8 cellular contexts compared by ENCODE assay signal in the genomic region with DNA sequence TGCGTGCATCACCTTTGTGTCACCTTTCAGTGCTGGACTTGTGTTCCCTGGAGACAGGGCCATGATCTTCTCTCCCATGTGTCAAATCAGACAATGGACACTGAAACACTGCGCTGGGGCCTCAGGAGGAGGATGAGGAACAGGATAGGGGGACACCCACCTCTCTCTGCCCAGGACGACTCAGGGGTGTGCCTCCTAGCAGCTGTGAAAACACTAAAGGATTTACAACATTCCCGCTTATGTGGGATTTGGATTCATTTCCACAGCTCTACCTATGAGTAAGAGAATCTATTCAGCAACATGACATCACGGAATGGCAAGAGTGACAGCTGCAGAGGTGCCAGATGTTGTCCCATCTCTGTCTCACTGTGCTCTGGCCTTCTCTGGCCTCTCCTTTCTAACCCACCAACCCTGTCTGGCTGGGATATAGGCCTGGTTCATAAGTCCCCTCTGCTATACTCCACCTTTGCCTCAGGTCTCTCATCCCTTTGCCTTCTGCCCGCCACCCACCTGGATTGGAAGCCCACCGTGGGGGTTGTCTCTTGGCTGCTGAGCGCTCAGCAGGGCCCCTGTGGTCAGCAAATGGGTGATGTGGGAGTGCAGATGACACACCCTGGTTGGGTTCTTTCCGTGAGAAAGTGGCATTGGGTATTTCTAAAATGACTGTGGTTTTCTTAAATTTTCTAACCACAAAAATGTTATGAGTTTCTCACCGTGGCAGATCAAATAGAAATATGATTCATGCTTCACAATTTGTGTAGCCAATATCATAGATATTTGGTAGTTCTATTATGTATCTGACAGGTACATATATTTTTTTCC. TPM values are rescaled to one million over a fixed set of nuclear protein-coding genes. Genes with fewer than 3 reads are reported as not detected.
DNase-seq lines count a peak whose midpoint lies in the region; ATAC-seq and TF ChIP-seq lines count a peak whose summit lies in the region.

No MANE protein-coding gene starts in this region.

- H3K27ac Mint-ChIP-seq in HFFc6, result no peak overlapping the region

- H3K9me3 Mint-ChIP-seq in HFFc6, result no peaks in the 10 kb centered on the region

- peaks cover 7% of the 10 kb centered on the region for H3K4me1 Mint-ChIP-seq in HFFc6 (ENCODE audit: low read depth)

- H3K4me3 ChIP-seq in astrocyte of the cerebellum (ENCODE audit: low read depth, low read length), result no peak overlapping the region

- no peak for TF ChIP-seq CTCF in HFFc6 (IDR thresholded peaks at IDR 0.05)
- no peak for TF ChIP-seq CTCF in astrocyte of the cerebellum (IDR thresholded peaks at IDR 0.05; ENCODE audit: low read depth, low read length, missing control alignments)

- H3K36me3 Mint-ChIP-seq in HFFc6 (ENCODE audit: low read depth), result no peaks in the 10 kb centered on the region

- H3K27me3 Mint-ChIP-seq in HFFc6 (ENCODE audit: insufficient read depth), result peaks cover 29% of the 10 kb centered on the region

- DNase-seq in HFFc6 (peak; percentile 8), SW480 (ENCODE audit: low spot score) (peak; percentile 95), astrocyte of the cerebellum (ENCODE audit: low read depth) (peak; percentile 63), NCI-H748 (lab: John Stamatoyannopoulos, UW; ENCODE audit: unreplicated experiment) (no peak), NCI-H2196 (lab: John Stamatoyannopoulos, UW; ENCODE audit: unreplicated experiment) (no peak), NCI-H1694 treated with DMSO at 0.1 percent for 48 hours (lab: John Stamatoyannopoulos, UW) (no peak)
- peak; percentile 52 for DNase-seq in stimulated activated CD8-positive, alpha-beta memory T cell treated with anti-CD3 and anti-CD28 coated beads, Interleukin-12 subunit alpha, Interleukin-12 subunit beta, amount 100 ng/mL, for 24 hours (ENCODE audit: extremely low read depth)

- H3K4me3 Mint-ChIP-seq in HFFc6, result no peak overlapping the region

- in situ Hi-C loops in astrocyte of the cerebellum (cut with HindIII; ENCODE audit: low sequenced_read_pairs), result loop anchor here (5.0 kb wide), 1 partner anchor 62 kb away; no protein-coding TSS in a partner anchor

- no peak for ATAC-seq in GM19467 (IDR thresholded peaks at IDR 0.05; ENCODE audit: unreplicated experiment)

RNA-seq across cellular contexts. Expression of gene TLR5, which starts 47.1 kb away (rescaled TPM):
- total RNA-seq in HFFc6 (2021; fragmentation: NEBNext Ultra II Directional; extraction: Animal tissue kit (Norgen Biotek cat#: 25700)), result under 1 TPM in 1 of 6 experiments, not detected in 5; 0.16 TPM

Comparison
In these comparisons a context has a peak if more than half of its experiments do, and no peak if none do; other contexts are left out.
1. DNase-seq: peak in HFFc6 (single experiment), SW480 (single experiment), astrocyte of the cerebellum (single experiment) and stimulated activated CD8-positive, alpha-beta memory T cell treated with anti-CD3 and anti-CD28 coated beads, Interleukin-12 subunit alpha, Interleukin-12 subunit beta, amount 100 ng/mL, for 24 hours (single experiment); none in NCI-H748 (single experiment), NCI-H2196 (single experiment) and NCI-H1694 treated with DMSO at 0.1 percent for 48 hours (single experiment).